Comparison of ENCODE assay signal across 1 cellular context in the genomic region with DNA sequence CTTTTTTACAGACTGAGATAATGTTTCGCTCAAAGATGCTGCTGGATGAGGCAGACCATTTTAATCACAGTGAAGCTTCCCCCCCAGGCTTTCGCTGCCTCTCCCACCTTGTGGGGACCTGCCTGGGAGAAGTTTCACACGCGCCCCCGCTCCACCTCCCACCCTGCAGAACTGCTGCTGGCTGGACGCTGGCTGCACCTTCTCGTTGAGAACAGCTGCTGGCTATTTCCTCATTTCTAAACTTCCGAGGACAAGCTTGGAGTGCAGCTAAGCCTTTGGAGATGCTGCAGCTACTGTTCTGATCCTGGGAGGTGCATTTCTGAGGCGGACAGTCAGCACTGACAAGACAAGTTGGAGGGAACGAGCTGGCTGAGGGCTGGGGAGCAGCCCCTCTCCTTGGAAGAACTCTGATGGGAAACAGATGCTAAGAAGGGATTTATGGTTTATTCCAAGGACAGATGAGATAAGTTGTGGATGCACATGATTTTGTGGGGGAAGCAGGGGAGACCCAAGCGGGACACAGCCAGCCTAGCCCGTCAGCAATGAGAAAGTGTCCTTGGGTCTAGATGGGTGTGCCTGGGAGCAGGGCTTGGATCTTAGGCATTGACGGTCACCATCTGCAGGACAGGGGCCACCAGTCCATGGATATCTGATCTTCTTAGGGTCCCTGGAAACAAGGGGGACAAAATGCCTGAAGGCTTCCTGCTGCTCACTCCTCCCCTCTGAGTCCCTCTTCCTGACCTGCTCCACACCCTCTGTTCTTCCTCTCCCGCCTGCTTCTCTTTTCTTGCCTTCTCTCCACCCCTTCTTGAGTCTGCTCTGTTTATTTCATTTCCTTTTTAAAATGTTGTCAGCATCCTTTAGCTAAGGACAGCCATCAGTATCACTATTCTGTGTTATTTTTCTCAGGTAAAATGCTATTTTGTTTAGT.
TF ChIP-seq lines count a peak whose summit lies in the region.

No MANE protein-coding gene starts in this region.

TF ChIP-seq in HepG2, 621 proteins besides CTCF, POLR2A, EP300 and RAD21 (continued from another document):
- TF ChIP-seq, protein P1, sequence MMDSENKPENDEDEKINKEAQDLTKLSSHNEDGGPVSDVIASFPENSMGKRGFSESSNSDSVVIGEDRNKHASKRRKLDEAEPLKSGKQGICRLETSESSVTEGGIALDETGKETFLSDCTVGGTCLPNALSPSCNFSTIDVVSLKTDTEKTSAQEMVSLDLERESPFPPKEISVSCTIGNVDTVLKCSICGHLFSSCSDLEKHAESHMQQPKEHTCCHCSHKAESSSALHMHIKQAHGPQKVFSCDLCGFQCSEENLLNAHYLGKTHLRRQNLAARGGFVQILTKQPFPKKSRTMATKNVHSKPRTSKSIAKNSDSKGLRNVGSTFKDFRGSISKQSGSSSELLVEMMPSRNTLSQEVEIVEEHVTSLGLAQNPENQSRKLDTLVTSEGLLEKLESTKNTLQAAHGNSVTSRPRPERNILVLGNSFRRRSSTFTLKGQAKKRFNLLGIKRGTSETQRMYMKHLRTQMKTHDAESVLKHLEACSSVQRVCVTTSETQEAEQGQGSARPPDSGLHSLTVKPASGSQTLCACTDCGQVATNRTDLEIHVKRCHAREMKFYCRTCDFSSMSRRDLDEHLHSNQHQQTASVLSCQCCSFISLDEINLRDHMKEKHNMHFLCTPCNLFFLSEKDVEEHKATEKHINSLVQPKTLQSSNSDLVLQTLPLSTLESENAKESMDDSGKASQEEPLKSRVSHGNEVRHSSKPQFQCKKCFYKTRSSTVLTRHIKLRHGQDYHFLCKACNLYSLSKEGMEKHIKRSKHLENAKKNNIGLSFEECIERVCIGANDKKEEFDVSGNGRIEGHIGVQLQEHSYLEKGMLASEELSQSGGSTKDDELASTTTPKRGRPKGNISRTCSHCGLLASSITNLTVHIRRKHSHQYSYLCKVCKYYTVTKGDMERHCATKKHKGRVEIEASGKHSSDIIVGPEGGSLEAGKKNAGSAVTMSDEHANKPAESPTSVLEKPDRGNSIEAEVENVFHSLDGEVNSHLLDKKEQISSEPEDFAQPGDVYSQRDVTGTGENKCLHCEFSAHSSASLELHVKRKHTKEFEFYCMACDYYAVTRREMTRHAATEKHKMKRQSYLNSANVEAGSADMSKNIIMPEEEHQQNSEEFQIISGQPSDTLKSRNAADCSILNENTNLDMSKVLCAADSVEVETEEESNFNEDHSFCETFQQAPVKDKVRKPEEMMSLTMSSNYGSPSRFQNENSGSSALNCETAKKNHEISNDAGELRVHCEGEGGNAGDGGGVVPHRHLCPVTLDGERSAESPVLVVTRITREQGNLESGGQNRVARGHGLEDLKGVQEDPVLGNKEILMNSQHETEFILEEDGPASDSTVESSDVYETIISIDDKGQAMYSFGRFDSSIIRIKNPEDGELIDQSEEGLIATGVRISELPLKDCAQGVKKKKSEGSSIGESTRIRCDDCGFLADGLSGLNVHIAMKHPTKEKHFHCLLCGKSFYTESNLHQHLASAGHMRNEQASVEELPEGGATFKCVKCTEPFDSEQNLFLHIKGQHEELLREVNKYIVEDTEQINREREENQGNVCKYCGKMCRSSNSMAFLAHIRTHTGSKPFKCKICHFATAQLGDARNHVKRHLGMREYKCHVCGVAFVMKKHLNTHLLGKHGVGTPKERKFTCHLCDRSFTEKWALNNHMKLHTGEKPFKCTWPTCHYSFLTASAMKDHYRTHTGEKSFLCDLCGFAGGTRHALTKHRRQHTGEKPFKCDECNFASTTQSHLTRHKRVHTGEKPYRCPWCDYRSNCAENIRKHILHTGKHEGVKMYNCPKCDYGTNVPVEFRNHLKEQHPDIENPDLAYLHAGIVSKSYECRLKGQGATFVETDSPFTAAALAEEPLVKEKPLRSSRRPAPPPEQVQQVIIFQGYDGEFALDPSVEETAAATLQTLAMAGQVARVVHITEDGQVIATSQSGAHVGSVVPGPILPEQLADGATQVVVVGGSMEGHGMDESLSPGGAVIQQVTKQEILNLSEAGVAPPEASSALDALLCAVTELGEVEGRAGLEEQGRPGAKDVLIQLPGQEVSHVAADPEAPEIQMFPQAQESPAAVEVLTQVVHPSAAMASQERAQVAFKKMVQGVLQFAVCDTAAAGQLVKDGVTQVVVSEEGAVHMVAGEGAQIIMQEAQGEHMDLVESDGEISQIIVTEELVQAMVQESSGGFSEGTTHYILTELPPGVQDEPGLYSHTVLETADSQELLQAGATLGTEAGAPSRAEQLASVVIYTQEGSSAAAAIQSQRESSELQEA (CRISPR knock-in tag; IDR thresholded peaks at IDR 0.05; ENCODE audit: not compliant biosample characterization) = no peak
- TF ChIP-seq SMAD9 (CRISPR knock-in tag; IDR thresholded peaks at IDR 0.05) = no peak
